ENCODE assay signal across 8 cellular contexts in genomic region chr7:4797858-4798705, GRCh38. TPM values are rescaled to one million over a fixed set of nuclear protein-coding genes. Genes with fewer than 3 reads are reported as not detected.
A peak's percentile ranks its signal among the peaks of the same experiment; 100 is the strongest.
DNase-seq lines count a peak whose midpoint lies in the region; ATAC-seq and TF ChIP-seq lines count a peak whose summit lies in the region.

No MANE protein-coding gene starts in this region.

- H3K27ac ChIP-seq in HCT116 (ENCODE audit: low read depth, low read length) (no peak overlapping the region), right atrium auricular region (peak overlapping the region in 1 of 2 donors; percentile 6)

- H3K79me2 ChIP-seq in HCT116 (ENCODE audit: insufficient read depth, low read length), result no peaks in the 10 kb centered on the region

- no peak overlapping the region for H3K4me3 Mint-ChIP-seq in activated naive CD8-positive, alpha-beta T cell treated with anti-CD3 and anti-CD28 coated beads, Interleukin-2, amount 10 ng/mL, durations not matched to agents 7 days and 5 days

- no peaks in the 10 kb centered on the region for H4K20me1 ChIP-seq in HCT116 (ENCODE audit: insufficient read depth)

- no peaks in the 10 kb centered on the region for H3K27me3 ChIP-seq in HCT116 (ENCODE audit: insufficient read depth, low read length)
- H3K27me3 ChIP-seq in right atrium auricular region, result no peaks in the 10 kb centered on the region

- CTCF ChIA-PET in HCT116 (lab: Charles Lee), result interaction anchor here (0.7 to 2.9 kb wide), 11 partner anchors 10 to 376 kb away, joined by 3 to 28 read pairs (median 4); partner anchors contain the start of genes AP5Z1 and RADIL

- H3K9me2 ChIP-seq in HCT116 (ENCODE audit: insufficient read depth), result no peaks in the 10 kb centered on the region

- POLR2A ChIA-PET in HCT116 (lab: Charles Lee), result interaction anchor here (0.6 to 0.9 kb wide), 2 partner anchors 8 to 291 kb away, joined by 3 read pairs; no protein-coding TSS in a partner anchor
- POLR2A ChIA-PET in activated naive CD8-positive, alpha-beta T cell treated with anti-CD3 and anti-CD28 coated beads, Interleukin-2, amount 10 ng/mL, durations not matched to agents 7 days and 5 days (lab: Charles Lee), result no interaction called here

- H3K27me3 Mint-ChIP-seq in activated naive CD8-positive, alpha-beta T cell treated with anti-CD3 and anti-CD28 coated beads, Interleukin-2, amount 10 ng/mL, durations not matched to agents 7 days and 5 days, result no peaks in the 10 kb centered on the region

- H3K9me3 ChIP-seq in HCT116 (ENCODE audit: control insufficient read depth in 1 of 2, insufficient read depth in 1 of 2, low read depth in 1 of 2, low read length in 2 of 2) (no peaks in the 10 kb centered on the region), right atrium auricular region (no peaks in the 10 kb centered on the region)

- H3K36me3 ChIP-seq in HCT116 (ENCODE audit: control insufficient read depth in 1 of 2, insufficient read depth in 2 of 2, low read length in 2 of 2), result no peaks in the 10 kb centered on the region
- no peaks in the 10 kb centered on the region for H3K36me3 ChIP-seq in right atrium auricular region

- intact Hi-C loops in HCT116 (cut with micrococcal nuclease), result loop anchor here (1.0 to 2.0 kb wide), 3 partner anchors 85 to 376 kb away; partner anchors contain the start of gene RADIL

- ATAC-seq in HCT116, result peak; percentile 94
- ATAC-seq in activated naive CD8-positive, alpha-beta T cell treated with anti-CD3 and anti-CD28 coated beads, Interleukin-2, amount 10 ng/mL, durations not matched to agents 7 days and 5 days (ENCODE audit: low read depth), result peak; percentile 76
- ATAC-seq in HG03439 (IDR thresholded peaks at IDR 0.05; ENCODE audit: unreplicated experiment), result no peak
- no peak for ATAC-seq in HG03045 (IDR thresholded peaks at IDR 0.05; ENCODE audit: unreplicated experiment)

- RAD21 ChIA-PET in HCT116 (lab: Charles Lee; ENCODE audit: low non-redundant PET in 1 of 2, low total read pairs in 2 of 2, uncharacterized antibody in 2 of 2, unreplicated experiment in 2 of 2), result interaction anchor here (0.6 to 0.9 kb wide), 4 partner anchors 287 to 881 kb away, joined by 3 to 4 read pairs (median 4); no protein-coding TSS in a partner anchor

- no peak overlapping the region for H3K9ac ChIP-seq in HCT116 (ENCODE audit: low read length)

- no TSS peak for BruUV-seq in HCT116 (replicated peaks; lab: Mats Ljungman, UMichigan)

- H2AFZ ChIP-seq in HCT116 (ENCODE audit: low read depth, low read length, poor library complexity, severe bottlenecking), result no peak overlapping the region

- peak; percentile 87 for DNase-seq in GM03348 (ENCODE audit: low spot score)
- DNase-seq in HCT116 (ENCODE audit: low read depth, low spot score), result peak; percentile 16
- DNase-seq in RPMI8226, result peak; percentile 66
- DNase-seq in activated naive CD8-positive, alpha-beta T cell treated with anti-CD3 and anti-CD28 coated beads, Interleukin-2, amount 10 ng/mL, durations not matched to agents 7 days and 5 days, result peak; percentile 82
- no peak for DNase-seq in right atrium auricular region (ENCODE audit: low spot score)
- peak; percentile 34 to 63 for DNase-seq in stimulated activated CD4-positive, alpha-beta T cell treated with anti-CD3 and anti-CD28 coated beads, Interleukin-12 subunit alpha, Interleukin-12 subunit beta, amount 100 ng/mL, for 24 hours (ENCODE audit: low read depth in 2 of 2)

- TF ChIP-seq RAD21 in HCT116 (IDR thresholded peaks at IDR 0.05; ENCODE audit: low read depth), result peak; percentile 85

- peaks cover 10% of the 10 kb centered on the region for H3K4me1 Mint-ChIP-seq in activated naive CD8-positive, alpha-beta T cell treated with anti-CD3 and anti-CD28 coated beads, Interleukin-2, amount 10 ng/mL, durations not matched to agents 7 days and 5 days

- TF ChIP-seq CTCF in HCT116 (IDR thresholded peaks at IDR 0.05 in 2 of 3, conservative IDR thresholded peaks at IDR 0.05 in 1 of 3; ENCODE audit: borderline replicate concordance in 1 of 3, insufficient read depth in 1 of 3, low read depth in 2 of 3, low read length in 2 of 3), result peak; percentile 66 to 98 (median 80)
- TF ChIP-seq CTCF in right atrium auricular region (IDR thresholded peaks at IDR 0.05), result peak; percentile 81 to 93

- peaks cover 2 to 10% of the 10 kb centered on the region in 2 experiments; a peak in 2 of 4 replicates for H3K4me1 ChIP-seq in HCT116 (ENCODE audit: control insufficient read depth in 1 of 2, insufficient read depth in 2 of 2, low read length in 2 of 2)
- peaks cover 0 to 16% of the 10 kb centered on the region in 2 donors for H3K4me1 ChIP-seq in right atrium auricular region

- peaks cover 5% of the 10 kb centered on the region for H3K36me3 Mint-ChIP-seq in activated naive CD8-positive, alpha-beta T cell treated with anti-CD3 and anti-CD28 coated beads, Interleukin-2, amount 10 ng/mL, durations not matched to agents 7 days and 5 days

- no peaks in the 10 kb centered on the region for H3K9me3 Mint-ChIP-seq in activated naive CD8-positive, alpha-beta T cell treated with anti-CD3 and anti-CD28 coated beads, Interleukin-2, amount 10 ng/mL, durations not matched to agents 7 days and 5 days

- no peak overlapping the region for H3K4me3 ChIP-seq in HCT116 (replicated peaks in 1 of 2; ENCODE audit: low read depth in 1 of 2, low read length in 2 of 2)
- H3K4me3 ChIP-seq in right atrium auricular region, result no peak overlapping the region

- H3K4me2 ChIP-seq in HCT116 (ENCODE audit: low read length), result no peak overlapping the region

- no peak for TF ChIP-seq POLR2A in HCT116 (IDR thresholded peaks at IDR 0.05; ENCODE audit: borderline replicate concordance, extremely low read depth, insufficient read depth, insufficient read length)

- H3K27ac Mint-ChIP-seq in activated naive CD8-positive, alpha-beta T cell treated with anti-CD3 and anti-CD28 coated beads, Interleukin-2, amount 10 ng/mL, durations not matched to agents 7 days and 5 days, result no peak overlapping the region

TF ChIP-seq in HCT116, 20 proteins besides CTCF, POLR2A, EP300 and RAD21:
- TF ChIP-seq ELF1 (IDR thresholded peaks at IDR 0.05; ENCODE audit: borderline replicate concordance, low read depth) (no peak), ZBTB33 (IDR thresholded peaks at IDR 0.05; ENCODE audit: extremely low read depth, insufficient replicate concordance, low read length) (no peak), TCF7L2 (IDR thresholded peaks at IDR 0.05; ENCODE audit: borderline replicate concordance, extremely low read depth, insufficient read depth, insufficient read length) (no peak)

RNA-seq across cellular contexts. Expression of gene AP5Z1, which starts 22.7 kb away (rescaled TPM):
- total RNA-seq in HCT116 (2021; ENCODE audit: unreplicated experiment) (23.2 TPM), right atrium auricular region (1 to 10 TPM; 7.5 to 9.2 TPM)
- 11.1 and 11.5 TPM in 2 replicates for polyA plus RNA-seq in HCT116 (2012)
- total RNA-seq in activated naive CD8-positive, alpha-beta T cell treated with anti-CD3 and anti-CD28 coated beads, Interleukin-2, amount 10 ng/mL, durations not matched to agents 7 days and 5 days, result 10 to 100 TPM; 70.1 to 74.6 TPM

Comparison
In these comparisons a context has a peak if more than half of its experiments do, and no peak if none do; other contexts are left out.
1. ATAC-seq: peak in HCT116 (single experiment) and activated naive CD8-positive, alpha-beta T cell treated with anti-CD3 and anti-CD28 coated beads, Interleukin-2, amount 10 ng/mL, durations not matched to agents 7 days and 5 days (single experiment); none in HG03439 (single experiment) and HG03045 (single experiment).